Comparison of ENCODE assay signal across 1 cellular context in the genomic region with DNA sequence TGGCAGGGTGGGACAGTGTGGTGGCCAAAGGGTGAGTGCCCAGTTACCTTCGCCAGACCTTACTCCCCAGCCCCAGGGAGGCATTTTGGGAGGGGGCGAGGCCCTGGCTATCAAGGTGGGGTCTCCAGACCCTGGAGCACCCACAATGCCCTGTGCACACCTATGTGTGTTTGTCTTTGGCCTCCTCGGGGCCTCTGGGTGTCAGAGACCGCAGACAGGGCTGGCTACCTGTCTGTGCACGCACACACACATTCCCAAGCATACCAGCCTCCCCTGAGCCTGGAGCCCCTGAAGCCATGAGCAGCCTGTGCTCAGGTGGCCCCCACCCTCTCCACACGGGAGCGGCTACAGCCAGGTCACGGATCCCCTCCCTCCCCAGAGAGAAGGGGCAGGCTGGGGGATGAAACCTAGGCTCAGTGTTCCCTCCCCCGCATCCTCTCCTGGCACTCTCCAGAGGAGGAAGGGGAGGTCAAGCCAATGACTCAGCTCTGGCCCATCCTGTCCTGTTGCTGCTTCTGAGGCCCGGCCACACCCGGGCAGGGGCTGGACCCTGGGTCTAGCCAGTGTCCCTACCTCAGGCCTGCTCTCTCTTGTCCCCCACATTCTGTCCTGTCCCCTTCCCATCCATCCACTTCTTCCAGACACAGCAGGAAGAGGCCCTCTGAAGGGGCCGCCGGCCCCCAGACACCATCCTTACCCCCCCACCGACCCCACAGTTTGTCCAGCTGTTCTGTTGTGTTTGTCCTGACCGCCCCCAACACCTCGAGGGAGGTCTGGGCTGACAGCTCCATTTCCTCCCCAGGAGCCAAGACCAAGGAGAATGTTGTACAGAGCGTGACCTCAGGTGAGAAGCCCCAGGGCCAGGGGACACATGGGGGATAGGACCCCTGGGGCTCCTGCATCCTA.
TF ChIP-seq lines count a peak whose summit lies in the region.

No MANE protein-coding gene starts in this region.

TF ChIP-seq in K562, 482 proteins besides CTCF, POLR2A, EP300 and RAD21 (continued from another document and continues in another):
- TF ChIP-seq, protein P1, sequence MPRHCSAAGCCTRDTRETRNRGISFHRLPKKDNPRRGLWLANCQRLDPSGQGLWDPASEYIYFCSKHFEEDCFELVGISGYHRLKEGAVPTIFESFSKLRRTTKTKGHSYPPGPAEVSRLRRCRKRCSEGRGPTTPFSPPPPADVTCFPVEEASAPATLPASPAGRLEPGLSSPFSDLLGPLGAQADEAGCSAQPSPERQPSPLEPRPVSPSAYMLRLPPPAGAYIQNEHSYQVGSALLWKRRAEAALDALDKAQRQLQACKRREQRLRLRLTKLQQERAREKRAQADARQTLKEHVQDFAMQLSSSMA (CRISPR knock-in tag; IDR thresholded peaks at IDR 0.05), result no peak
- no peak for TF ChIP-seq HMG20B (CRISPR knock-in tag; IDR thresholded peaks at IDR 0.05)
- peak; percentile 93 for TF ChIP-seq NFE2 (IDR thresholded peaks at IDR 0.05; ENCODE audit: low read depth)
- no peak for TF ChIP-seq DNMT1 (IDR thresholded peaks at IDR 0.05)
- TF ChIP-seq, protein P2, sequence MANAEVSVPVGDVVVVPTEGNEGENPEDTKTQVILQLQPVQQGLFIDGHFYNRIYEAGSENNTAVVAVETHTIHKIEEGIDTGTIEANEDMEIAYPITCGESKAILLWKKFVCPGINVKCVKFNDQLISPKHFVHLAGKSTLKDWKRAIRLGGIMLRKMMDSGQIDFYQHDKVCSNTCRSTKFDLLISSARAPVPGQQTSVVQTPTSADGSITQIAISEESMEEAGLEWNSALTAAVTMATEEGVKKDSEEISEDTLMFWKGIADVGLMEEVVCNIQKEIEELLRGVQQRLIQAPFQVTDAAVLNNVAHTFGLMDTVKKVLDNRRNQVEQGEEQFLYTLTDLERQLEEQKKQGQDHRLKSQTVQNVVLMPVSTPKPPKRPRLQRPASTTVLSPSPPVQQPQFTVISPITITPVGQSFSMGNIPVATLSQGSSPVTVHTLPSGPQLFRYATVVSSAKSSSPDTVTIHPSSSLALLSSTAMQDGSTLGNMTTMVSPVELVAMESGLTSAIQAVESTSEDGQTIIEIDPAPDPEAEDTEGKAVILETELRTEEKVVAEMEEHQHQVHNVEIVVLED (CRISPR knock-in tag; IDR thresholded peaks at IDR 0.05), result no peak
- no peak for TF ChIP-seq ATF1 (CRISPR knock-in tag; IDR thresholded peaks at IDR 0.05)
- TF ChIP-seq ATF1 (tag; IDR thresholded peaks at IDR 0.05), result peak; percentile 29; the same call in 1 of the 2 replicates
- TF ChIP-seq CBFB (CRISPR knock-in tag; IDR thresholded peaks at IDR 0.05), result no peak
- 0 out of 2 replicates have a peak, but pooled peaks have one; percentile 46 for TF ChIP-seq MTA3 (IDR thresholded peaks at IDR 0.05; ENCODE audit: borderline replicate concordance)
- TF ChIP-seq ZNF3 (CRISPR knock-in tag; IDR thresholded peaks at IDR 0.05), result no peak
- no peak for TF ChIP-seq ZNF408 (CRISPR knock-in tag; IDR thresholded peaks at IDR 0.05; ENCODE audit: low read depth)
- TF ChIP-seq KDM1A (IDR thresholded peaks at IDR 0.05), result peak in 1 of 2 experiments; percentile 83; a peak in 2 of 4 replicates
- peak; percentile 65; the same call in 1 of the 2 replicates for TF ChIP-seq HDAC2 (IDR thresholded peaks at IDR 0.05)
- no peak for TF ChIP-seq SNRNP70 (optimal IDR thresholded peaks at IDR 0.05; ENCODE audit: low read depth, low read length)
- TF ChIP-seq, protein P3, sequence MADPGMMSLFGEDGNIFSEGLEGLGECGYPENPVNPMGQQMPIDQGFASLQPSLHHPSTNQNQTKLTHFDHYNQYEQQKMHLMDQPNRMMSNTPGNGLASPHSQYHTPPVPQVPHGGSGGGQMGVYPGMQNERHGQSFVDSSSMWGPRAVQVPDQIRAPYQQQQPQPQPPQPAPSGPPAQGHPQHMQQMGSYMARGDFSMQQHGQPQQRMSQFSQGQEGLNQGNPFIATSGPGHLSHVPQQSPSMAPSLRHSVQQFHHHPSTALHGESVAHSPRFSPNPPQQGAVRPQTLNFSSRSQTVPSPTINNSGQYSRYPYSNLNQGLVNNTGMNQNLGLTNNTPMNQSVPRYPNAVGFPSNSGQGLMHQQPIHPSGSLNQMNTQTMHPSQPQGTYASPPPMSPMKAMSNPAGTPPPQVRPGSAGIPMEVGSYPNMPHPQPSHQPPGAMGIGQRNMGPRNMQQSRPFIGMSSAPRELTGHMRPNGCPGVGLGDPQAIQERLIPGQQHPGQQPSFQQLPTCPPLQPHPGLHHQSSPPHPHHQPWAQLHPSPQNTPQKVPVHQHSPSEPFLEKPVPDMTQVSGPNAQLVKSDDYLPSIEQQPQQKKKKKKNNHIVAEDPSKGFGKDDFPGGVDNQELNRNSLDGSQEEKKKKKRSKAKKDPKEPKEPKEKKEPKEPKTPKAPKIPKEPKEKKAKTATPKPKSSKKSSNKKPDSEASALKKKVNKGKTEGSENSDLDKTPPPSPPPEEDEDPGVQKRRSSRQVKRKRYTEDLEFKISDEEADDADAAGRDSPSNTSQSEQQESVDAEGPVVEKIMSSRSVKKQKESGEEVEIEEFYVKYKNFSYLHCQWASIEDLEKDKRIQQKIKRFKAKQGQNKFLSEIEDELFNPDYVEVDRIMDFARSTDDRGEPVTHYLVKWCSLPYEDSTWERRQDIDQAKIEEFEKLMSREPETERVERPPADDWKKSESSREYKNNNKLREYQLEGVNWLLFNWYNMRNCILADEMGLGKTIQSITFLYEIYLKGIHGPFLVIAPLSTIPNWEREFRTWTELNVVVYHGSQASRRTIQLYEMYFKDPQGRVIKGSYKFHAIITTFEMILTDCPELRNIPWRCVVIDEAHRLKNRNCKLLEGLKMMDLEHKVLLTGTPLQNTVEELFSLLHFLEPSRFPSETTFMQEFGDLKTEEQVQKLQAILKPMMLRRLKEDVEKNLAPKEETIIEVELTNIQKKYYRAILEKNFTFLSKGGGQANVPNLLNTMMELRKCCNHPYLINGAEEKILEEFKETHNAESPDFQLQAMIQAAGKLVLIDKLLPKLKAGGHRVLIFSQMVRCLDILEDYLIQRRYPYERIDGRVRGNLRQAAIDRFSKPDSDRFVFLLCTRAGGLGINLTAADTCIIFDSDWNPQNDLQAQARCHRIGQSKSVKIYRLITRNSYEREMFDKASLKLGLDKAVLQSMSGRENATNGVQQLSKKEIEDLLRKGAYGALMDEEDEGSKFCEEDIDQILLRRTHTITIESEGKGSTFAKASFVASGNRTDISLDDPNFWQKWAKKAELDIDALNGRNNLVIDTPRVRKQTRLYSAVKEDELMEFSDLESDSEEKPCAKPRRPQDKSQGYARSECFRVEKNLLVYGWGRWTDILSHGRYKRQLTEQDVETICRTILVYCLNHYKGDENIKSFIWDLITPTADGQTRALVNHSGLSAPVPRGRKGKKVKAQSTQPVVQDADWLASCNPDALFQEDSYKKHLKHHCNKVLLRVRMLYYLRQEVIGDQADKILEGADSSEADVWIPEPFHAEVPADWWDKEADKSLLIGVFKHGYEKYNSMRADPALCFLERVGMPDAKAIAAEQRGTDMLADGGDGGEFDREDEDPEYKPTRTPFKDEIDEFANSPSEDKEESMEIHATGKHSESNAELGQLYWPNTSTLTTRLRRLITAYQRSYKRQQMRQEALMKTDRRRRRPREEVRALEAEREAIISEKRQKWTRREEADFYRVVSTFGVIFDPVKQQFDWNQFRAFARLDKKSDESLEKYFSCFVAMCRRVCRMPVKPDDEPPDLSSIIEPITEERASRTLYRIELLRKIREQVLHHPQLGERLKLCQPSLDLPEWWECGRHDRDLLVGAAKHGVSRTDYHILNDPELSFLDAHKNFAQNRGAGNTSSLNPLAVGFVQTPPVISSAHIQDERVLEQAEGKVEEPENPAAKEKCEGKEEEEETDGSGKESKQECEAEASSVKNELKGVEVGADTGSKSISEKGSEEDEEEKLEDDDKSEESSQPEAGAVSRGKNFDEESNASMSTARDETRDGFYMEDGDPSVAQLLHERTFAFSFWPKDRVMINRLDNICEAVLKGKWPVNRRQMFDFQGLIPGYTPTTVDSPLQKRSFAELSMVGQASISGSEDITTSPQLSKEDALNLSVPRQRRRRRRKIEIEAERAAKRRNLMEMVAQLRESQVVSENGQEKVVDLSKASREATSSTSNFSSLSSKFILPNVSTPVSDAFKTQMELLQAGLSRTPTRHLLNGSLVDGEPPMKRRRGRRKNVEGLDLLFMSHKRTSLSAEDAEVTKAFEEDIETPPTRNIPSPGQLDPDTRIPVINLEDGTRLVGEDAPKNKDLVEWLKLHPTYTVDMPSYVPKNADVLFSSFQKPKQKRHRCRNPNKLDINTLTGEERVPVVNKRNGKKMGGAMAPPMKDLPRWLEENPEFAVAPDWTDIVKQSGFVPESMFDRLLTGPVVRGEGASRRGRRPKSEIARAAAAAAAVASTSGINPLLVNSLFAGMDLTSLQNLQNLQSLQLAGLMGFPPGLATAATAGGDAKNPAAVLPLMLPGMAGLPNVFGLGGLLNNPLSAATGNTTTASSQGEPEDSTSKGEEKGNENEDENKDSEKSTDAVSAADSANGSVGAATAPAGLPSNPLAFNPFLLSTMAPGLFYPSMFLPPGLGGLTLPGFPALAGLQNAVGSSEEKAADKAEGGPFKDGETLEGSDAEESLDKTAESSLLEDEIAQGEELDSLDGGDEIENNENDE (IDR thresholded peaks at IDR 0.05; ENCODE audit: low read depth, low read length), result no peak
- TF ChIP-seq, protein P4, sequence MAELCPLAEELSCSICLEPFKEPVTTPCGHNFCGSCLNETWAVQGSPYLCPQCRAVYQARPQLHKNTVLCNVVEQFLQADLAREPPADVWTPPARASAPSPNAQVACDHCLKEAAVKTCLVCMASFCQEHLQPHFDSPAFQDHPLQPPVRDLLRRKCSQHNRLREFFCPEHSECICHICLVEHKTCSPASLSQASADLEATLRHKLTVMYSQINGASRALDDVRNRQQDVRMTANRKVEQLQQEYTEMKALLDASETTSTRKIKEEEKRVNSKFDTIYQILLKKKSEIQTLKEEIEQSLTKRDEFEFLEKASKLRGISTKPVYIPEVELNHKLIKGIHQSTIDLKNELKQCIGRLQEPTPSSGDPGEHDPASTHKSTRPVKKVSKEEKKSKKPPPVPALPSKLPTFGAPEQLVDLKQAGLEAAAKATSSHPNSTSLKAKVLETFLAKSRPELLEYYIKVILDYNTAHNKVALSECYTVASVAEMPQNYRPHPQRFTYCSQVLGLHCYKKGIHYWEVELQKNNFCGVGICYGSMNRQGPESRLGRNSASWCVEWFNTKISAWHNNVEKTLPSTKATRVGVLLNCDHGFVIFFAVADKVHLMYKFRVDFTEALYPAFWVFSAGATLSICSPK (IDR thresholded peaks at IDR 0.05; ENCODE audit: borderline replicate concordance), result no peak
- peak; percentile 24 for TF ChIP-seq CCNT2 (IDR thresholded peaks at IDR 0.05; ENCODE audit: borderline replicate concordance, extremely low read depth, insufficient read length, low read depth, low read length)
- TF ChIP-seq SRSF1 (IDR thresholded peaks at IDR 0.05; ENCODE audit: low read depth, low read length), result no peak
- TF ChIP-seq BRD9 (IDR thresholded peaks at IDR 0.05; ENCODE audit: low read depth, partially characterized antibody), result no peak
- no peak for TF ChIP-seq BACH1 (tag; IDR thresholded peaks at IDR 0.05)
- peak; percentile 31; the same call in 1 of the 2 replicates for TF ChIP-seq SOX6 (IDR thresholded peaks at IDR 0.05)
- peak; percentile 47; the same call in 1 of the 2 replicates for TF ChIP-seq DPF2 (IDR thresholded peaks at IDR 0.05)
- TF ChIP-seq HLTF (IDR thresholded peaks at IDR 0.05), result 0 out of 2 replicates have a peak, but pooled peaks have one; percentile 12
- no peak for TF ChIP-seq MCM2 (IDR thresholded peaks at IDR 0.05; ENCODE audit: low read depth)
- TF ChIP-seq, protein P5, sequence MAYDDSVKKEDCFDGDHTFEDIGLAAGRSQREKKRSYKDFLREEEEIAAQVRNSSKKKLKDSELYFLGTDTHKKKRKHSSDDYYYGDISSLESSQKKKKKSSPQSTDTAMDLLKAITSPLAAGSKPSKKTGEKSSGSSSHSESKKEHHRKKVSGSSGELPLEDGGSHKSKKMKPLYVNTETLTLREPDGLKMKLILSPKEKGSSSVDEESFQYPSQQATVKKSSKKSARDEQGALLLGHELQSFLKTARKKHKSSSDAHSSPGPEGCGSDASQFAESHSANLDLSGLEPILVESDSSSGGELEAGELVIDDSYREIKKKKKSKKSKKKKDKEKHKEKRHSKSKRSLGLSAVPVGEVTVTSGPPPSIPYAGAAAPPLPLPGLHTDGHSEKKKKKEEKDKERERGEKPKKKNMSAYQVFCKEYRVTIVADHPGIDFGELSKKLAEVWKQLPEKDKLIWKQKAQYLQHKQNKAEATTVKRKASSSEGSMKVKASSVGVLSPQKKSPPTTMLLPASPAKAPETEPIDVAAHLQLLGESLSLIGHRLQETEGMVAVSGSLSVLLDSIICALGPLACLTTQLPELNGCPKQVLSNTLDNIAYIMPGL (CRISPR knock-in tag; IDR thresholded peaks at IDR 0.05), result no peak
- TF ChIP-seq ZNF232 (CRISPR knock-in tag; IDR thresholded peaks at IDR 0.05), result no peak
- TF ChIP-seq, protein P6, sequence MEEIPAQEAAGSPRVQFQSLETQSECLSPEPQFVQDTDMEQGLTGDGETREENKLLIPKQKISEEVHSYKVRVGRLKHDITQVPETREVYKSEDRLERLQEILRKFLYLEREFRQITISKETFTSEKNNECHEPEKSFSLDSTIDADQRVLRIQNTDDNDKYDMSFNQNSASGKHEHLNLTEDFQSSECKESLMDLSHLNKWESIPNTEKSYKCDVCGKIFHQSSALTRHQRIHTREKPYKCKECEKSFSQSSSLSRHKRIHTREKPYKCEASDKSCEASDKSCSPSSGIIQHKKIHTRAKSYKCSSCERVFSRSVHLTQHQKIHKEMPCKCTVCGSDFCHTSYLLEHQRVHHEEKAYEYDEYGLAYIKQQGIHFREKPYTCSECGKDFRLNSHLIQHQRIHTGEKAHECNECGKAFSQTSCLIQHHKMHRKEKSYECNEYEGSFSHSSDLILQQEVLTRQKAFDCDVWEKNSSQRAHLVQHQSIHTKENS (CRISPR knock-in tag; IDR thresholded peaks at IDR 0.05), result no peak
- TF ChIP-seq RBFOX2 (IDR thresholded peaks at IDR 0.05; ENCODE audit: low read depth, low read length), result peak; percentile 57
- TF ChIP-seq ETV6 (IDR thresholded peaks at IDR 0.05; ENCODE audit: borderline replicate concordance in 1 of 2, low read depth in 2 of 2, low read length in 1 of 2), result no peak
- TF ChIP-seq ETV6 (CRISPR knock-in tag; IDR thresholded peaks at IDR 0.05; ENCODE audit: borderline replicate concordance), result no peak
- TF ChIP-seq SRF (CRISPR knock-in tag; IDR thresholded peaks at IDR 0.05), result no peak
- no peak for TF ChIP-seq ZNF780A (CRISPR knock-in tag; IDR thresholded peaks at IDR 0.05)
- TF ChIP-seq HDAC1 (IDR thresholded peaks at IDR 0.05), result peak in 1 of 2 experiments; percentile 71; a peak in 2 of 4 replicates
- TF ChIP-seq, protein P7, sequence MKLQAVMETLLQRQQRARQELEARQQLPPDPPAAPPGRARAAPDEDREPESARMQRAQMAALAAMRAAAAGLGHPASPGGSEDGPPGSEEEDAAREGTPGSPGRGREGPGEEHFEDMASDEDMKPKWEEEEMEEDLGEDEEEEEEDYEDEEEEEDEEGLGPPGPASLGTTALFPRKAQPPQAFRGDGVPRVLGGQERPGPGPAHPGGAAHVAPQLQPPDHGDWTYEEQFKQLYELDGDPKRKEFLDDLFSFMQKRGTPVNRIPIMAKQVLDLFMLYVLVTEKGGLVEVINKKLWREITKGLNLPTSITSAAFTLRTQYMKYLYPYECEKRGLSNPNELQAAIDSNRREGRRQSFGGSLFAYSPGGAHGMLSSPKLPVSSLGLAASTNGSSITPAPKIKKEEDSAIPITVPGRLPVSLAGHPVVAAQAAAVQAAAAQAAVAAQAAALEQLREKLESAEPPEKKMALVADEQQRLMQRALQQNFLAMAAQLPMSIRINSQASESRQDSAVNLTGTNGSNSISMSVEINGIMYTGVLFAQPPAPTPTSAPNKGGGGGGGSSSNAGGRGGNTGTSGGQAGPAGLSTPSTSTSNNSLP (IDR thresholded peaks at IDR 0.05; ENCODE audit: borderline replicate concordance, low read depth, low read length), result no peak
- no peak for TF ChIP-seq HMG20A (CRISPR knock-in tag; conservative IDR thresholded peaks at IDR 0.05)
- TF ChIP-seq LEF1 (IDR thresholded peaks at IDR 0.05), result 0 out of 2 replicates have a peak, but pooled peaks have one; percentile 34
- no peak for TF ChIP-seq FUS (optimal IDR thresholded peaks at IDR 0.05; ENCODE audit: low read depth, low read length)
- TF ChIP-seq ZBTB7A (IDR thresholded peaks at IDR 0.05; ENCODE audit: borderline replicate concordance, control insufficient read depth, low read depth, low read length), result peak; percentile 89
- no peak for TF ChIP-seq CEBPB (tag; IDR thresholded peaks at IDR 0.05)
